18 cellular contexts compared by ENCODE assay signal in the genomic region with DNA sequence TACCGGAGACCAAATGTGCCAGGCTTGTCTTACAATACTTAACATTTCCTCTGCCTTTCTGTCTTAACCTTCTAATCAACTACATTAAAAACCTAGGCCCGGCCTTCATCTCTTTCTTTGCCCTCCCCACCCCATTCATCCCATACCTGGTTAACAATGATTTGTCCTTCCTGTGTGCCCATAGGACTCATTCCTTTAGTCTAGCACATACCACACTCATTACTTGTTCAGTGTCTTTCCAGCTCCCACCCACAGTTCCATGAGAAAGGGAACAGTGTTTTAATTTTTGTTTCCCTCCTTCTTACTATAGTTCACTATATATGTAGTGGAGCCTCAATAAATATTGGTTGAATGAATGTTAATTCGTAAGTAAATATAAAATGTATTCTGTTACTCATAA. TPM values are rescaled to one million over a fixed set of nuclear protein-coding genes. Genes with fewer than 3 reads are reported as not detected.
DNase-seq lines count a peak whose midpoint lies in the region; ATAC-seq and TF ChIP-seq lines count a peak whose summit lies in the region.
"Had no signal": no experiment of that assay in that cellular context is flagged by ENCODE, and none has a peak within 500 bp of the region (broad histone marks: within the 10 kb centered on the region; RNA-seq: fewer than 3 reads in every experiment).

No MANE protein-coding gene starts in this region.

- peak overlapping the region; percentile 3 for H3K27ac Mint-ChIP-seq in activated CD8-positive, alpha-beta T cell treated with anti-CD3 and anti-CD28 coated beads for 36 hours
- no peak overlapping the region for H3K27ac Mint-ChIP-seq in activated CD8-positive, alpha-beta T cell treated with anti-CD3 and anti-CD28 coated beads, Interleukin-2, amount 10 ng/mL, durations not matched to agents 7 days and 5 days
- no peak overlapping the region for H3K27ac Mint-ChIP-seq in stimulated activated effector memory CD8-positive, alpha-beta T cell treated with anti-CD3 and anti-CD28 coated beads, Interleukin-12 subunit alpha, Interleukin-12 subunit beta, amount 100 ng/mL, for 72 hours

- no peak for TF ChIP-seq CTCF in activated CD8-positive, alpha-beta T cell treated with anti-CD3 and anti-CD28 coated beads for 36 hours (IDR thresholded peaks at IDR 0.05)
- no peak for TF ChIP-seq CTCF in foreskin keratinocyte (conservative IDR thresholded peaks at IDR 0.05)
- no peak for TF ChIP-seq CTCF in left ventricle myocardium inferior (IDR thresholded peaks at IDR 0.05; ENCODE audit: borderline replicate concordance)

- no peak overlapping the region for H3K9ac ChIP-seq in SK-N-MC (ENCODE audit: insufficient read length)

- peaks cover 32% of the 10 kb centered on the region for H3K4me1 Mint-ChIP-seq in activated CD8-positive, alpha-beta T cell treated with anti-CD3 and anti-CD28 coated beads for 36 hours (ENCODE audit: low read depth)
- H3K4me1 Mint-ChIP-seq in activated CD8-positive, alpha-beta T cell treated with anti-CD3 and anti-CD28 coated beads, Interleukin-2, amount 10 ng/mL, durations not matched to agents 7 days and 5 days (ENCODE audit: low read depth): peaks cover 28% of the 10 kb centered on the region
- peaks cover 42% of the 10 kb centered on the region for H3K4me1 Mint-ChIP-seq in stimulated activated effector memory CD8-positive, alpha-beta T cell treated with anti-CD3 and anti-CD28 coated beads, Interleukin-12 subunit alpha, Interleukin-12 subunit beta, amount 100 ng/mL, for 72 hours

- peaks cover 21% of the 10 kb centered on the region for H3K4me1 ChIP-seq in foreskin keratinocyte
- H3K4me1 ChIP-seq in left ventricle myocardium inferior: peaks cover 32% of the 10 kb centered on the region

- H3K9me3 ChIP-seq in SK-N-MC (ENCODE audit: low read depth, low read length): no peaks in the 10 kb centered on the region
- H3K9me3 ChIP-seq in left ventricle myocardium inferior (replicated peaks): no peaks in the 10 kb centered on the region
- H3K9me3 ChIP-seq: A549, upper lobe of right lung had no signal

- CTCF ChIA-PET in activated CD8-positive, alpha-beta T cell treated with anti-CD3 and anti-CD28 coated beads for 36 hours (lab: Charles Lee): interaction anchor here (2.2 to 3.3 kb wide), 3 partner anchors 7 to 13 kb away, joined by 6 to 26 read pairs (median 17); no protein-coding TSS in a partner anchor
- CTCF ChIA-PET in activated CD8-positive, alpha-beta T cell treated with anti-CD3 and anti-CD28 coated beads, Interleukin-2, amount 10 ng/mL, durations not matched to agents 7 days and 5 days (lab: Charles Lee): interaction anchor here (7.1 kb wide), 1 partner anchor 14 kb away, joined by 41 read pairs; no protein-coding TSS in a partner anchor

- intact Hi-C loops in activated CD8-positive, alpha-beta T cell treated with anti-CD3 and anti-CD28 coated beads for 36 hours (cut with micrococcal nuclease): no loop called here
- intact Hi-C loops in left ventricle myocardium inferior (cut with micrococcal nuclease): no loop called here

- ATAC-seq in activated CD8-positive, alpha-beta T cell treated with anti-CD3 and anti-CD28 coated beads for 36 hours: no peak
- no peak for ATAC-seq in activated CD8-positive, alpha-beta T cell treated with anti-CD3 and anti-CD28 coated beads, Interleukin-2, amount 10 ng/mL, durations not matched to agents 7 days and 5 days
- ATAC-seq in foreskin keratinocyte (no peak), HG03175 (IDR thresholded peaks at IDR 0.05; ENCODE audit: unreplicated experiment) (no peak)
- no peak for ATAC-seq in stimulated activated effector memory CD8-positive, alpha-beta T cell treated with anti-CD3 and anti-CD28 coated beads, Interleukin-12 subunit alpha, Interleukin-12 subunit beta, amount 100 ng/mL, for 72 hours
- ATAC-seq: A549, upper lobe of right lung had no signal

- H3K27me3 ChIP-seq in foreskin keratinocyte: no peaks in the 10 kb centered on the region
- no peaks in the 10 kb centered on the region for H3K27me3 ChIP-seq in left ventricle myocardium inferior (ENCODE audit: low read depth)
- H3K27me3 ChIP-seq: upper lobe of right lung had no signal

- peak overlapping the region; percentile 4 for H3K4me3 Mint-ChIP-seq in activated CD8-positive, alpha-beta T cell treated with anti-CD3 and anti-CD28 coated beads for 36 hours
- H3K4me3 Mint-ChIP-seq in activated CD8-positive, alpha-beta T cell treated with anti-CD3 and anti-CD28 coated beads, Interleukin-2, amount 10 ng/mL, durations not matched to agents 7 days and 5 days: no peak overlapping the region
- H3K4me3 Mint-ChIP-seq in stimulated activated effector memory CD8-positive, alpha-beta T cell treated with anti-CD3 and anti-CD28 coated beads, Interleukin-12 subunit alpha, Interleukin-12 subunit beta, amount 100 ng/mL, for 72 hours: peak overlapping the region; percentile 91

- H3K9me3 Mint-ChIP-seq in activated CD8-positive, alpha-beta T cell treated with anti-CD3 and anti-CD28 coated beads for 36 hours: no peaks in the 10 kb centered on the region
- no peaks in the 10 kb centered on the region for H3K9me3 Mint-ChIP-seq in activated CD8-positive, alpha-beta T cell treated with anti-CD3 and anti-CD28 coated beads, Interleukin-2, amount 10 ng/mL, durations not matched to agents 7 days and 5 days (ENCODE audit: insufficient read depth)
- H3K9me3 Mint-ChIP-seq in stimulated activated effector memory CD8-positive, alpha-beta T cell treated with anti-CD3 and anti-CD28 coated beads, Interleukin-12 subunit alpha, Interleukin-12 subunit beta, amount 100 ng/mL, for 72 hours: no peaks in the 10 kb centered on the region

- H3K4me3 ChIP-seq in SK-N-MC (0 out of 2 replicates have a peak overlapping the region, but pooled peaks have one; percentile 6), left ventricle myocardium inferior (no peak overlapping the region)
- H3K4me3 ChIP-seq: A549, upper lobe of right lung had no signal

- H3K36me3 ChIP-seq in SK-N-MC (ENCODE audit: insufficient read depth, low read length): peaks cover 43% of the 10 kb centered on the region
- peaks cover 34% of the 10 kb centered on the region for H3K36me3 ChIP-seq in left ventricle myocardium inferior

- H3K27ac ChIP-seq in SK-N-MC (no peak overlapping the region), foreskin keratinocyte (peak overlapping the region; percentile 3), left ventricle myocardium inferior (replicated peaks) (no peak overlapping the region)
- H3K27ac ChIP-seq: A549, upper lobe of right lung had no signal

- no peak for DNase-seq in activated CD8-positive, alpha-beta T cell treated with anti-CD3 and anti-CD28 coated beads for 36 hours
- DNase-seq in activated CD8-positive, alpha-beta T cell treated with anti-CD3 and anti-CD28 coated beads, Interleukin-2, amount 10 ng/mL, durations not matched to agents 7 days and 5 days: no peak
- DNase-seq in SK-N-MC (ENCODE audit: low read depth, low spot score): no peak
- peak in 1 of 2 donors; percentile 63 for DNase-seq in foreskin keratinocyte
- peak in 1 of 2 donors; percentile 32 for DNase-seq in stimulated activated effector memory CD8-positive, alpha-beta T cell treated with anti-CD3 and anti-CD28 coated beads, Interleukin-12 subunit alpha, Interleukin-12 subunit beta, amount 100 ng/mL, for 72 hours (ENCODE audit: low spot score in 2 of 2)
- DNase-seq in NCI-H187 treated with DMSO at 0.1 percent for 48 hours (lab: John Stamatoyannopoulos, UW): no peak
- no peak for DNase-seq in left ventricle myocardium inferior
- DNase-seq: DMS 273 treated with DMSO at 0.1 percent for 48 hours, KBM-7, kidney glomerular epithelial cell, NCI-H1930, SW 1271, upper lobe of right lung had no signal

- H3K27me3 Mint-ChIP-seq in activated CD8-positive, alpha-beta T cell treated with anti-CD3 and anti-CD28 coated beads for 36 hours: no peaks in the 10 kb centered on the region
- H3K27me3 Mint-ChIP-seq in activated CD8-positive, alpha-beta T cell treated with anti-CD3 and anti-CD28 coated beads, Interleukin-2, amount 10 ng/mL, durations not matched to agents 7 days and 5 days (ENCODE audit: low read depth): peaks cover 4% of the 10 kb centered on the region

- POLR2A ChIA-PET in activated CD8-positive, alpha-beta T cell treated with anti-CD3 and anti-CD28 coated beads for 36 hours (lab: Charles Lee): no interaction called here
- POLR2A ChIA-PET in activated CD8-positive, alpha-beta T cell treated with anti-CD3 and anti-CD28 coated beads, Interleukin-2, amount 10 ng/mL, durations not matched to agents 7 days and 5 days (lab: Charles Lee): interaction anchor here (4.5 kb wide), 1 partner anchor 31 kb away, joined by 80 read pairs; a partner anchor contains a TSS

- peaks cover 44% of the 10 kb centered on the region for H3K36me3 Mint-ChIP-seq in activated CD8-positive, alpha-beta T cell treated with anti-CD3 and anti-CD28 coated beads for 36 hours (ENCODE audit: low read depth)
- peaks cover 38% of the 10 kb centered on the region for H3K36me3 Mint-ChIP-seq in activated CD8-positive, alpha-beta T cell treated with anti-CD3 and anti-CD28 coated beads, Interleukin-2, amount 10 ng/mL, durations not matched to agents 7 days and 5 days (ENCODE audit: low read depth)
- peaks cover 55% of the 10 kb centered on the region for H3K36me3 Mint-ChIP-seq in stimulated activated effector memory CD8-positive, alpha-beta T cell treated with anti-CD3 and anti-CD28 coated beads, Interleukin-12 subunit alpha, Interleukin-12 subunit beta, amount 100 ng/mL, for 72 hours

RNA-seq across cellular contexts. Expression of a gene that starts 2.4 kb away (rescaled TPM):
- 10 to 100 TPM; 14.5 to 16.9 TPM for total RNA-seq in activated CD8-positive, alpha-beta T cell treated with anti-CD3 and anti-CD28 coated beads for 36 hours
- total RNA-seq in activated CD8-positive, alpha-beta T cell treated with anti-CD3 and anti-CD28 coated beads, Interleukin-2, amount 10 ng/mL, durations not matched to agents 7 days and 5 days: 10 to 100 TPM; 10.0 to 10.2 TPM
- total RNA-seq in foreskin keratinocyte (22.7 and 23.8 TPM in 2 replicates), left ventricle myocardium inferior (15.0 TPM)
- polyA plus RNA-seq in foreskin keratinocyte: 14.2 and 18.6 TPM in 2 replicates

RNA-seq across cellular contexts. Expression of a gene that starts 32.7 kb away (rescaled TPM):
- total RNA-seq in activated CD8-positive, alpha-beta T cell treated with anti-CD3 and anti-CD28 coated beads for 36 hours: 10 to 100 TPM; 32.8 to 34.3 TPM
- total RNA-seq in activated CD8-positive, alpha-beta T cell treated with anti-CD3 and anti-CD28 coated beads, Interleukin-2, amount 10 ng/mL, durations not matched to agents 7 days and 5 days: 10 to 100 TPM; 35.6 to 38.0 TPM
- total RNA-seq in foreskin keratinocyte (29.2 and 29.7 TPM in 2 replicates), left ventricle myocardium inferior (25.0 TPM)
- 7.9 and 9.6 TPM in 2 replicates for polyA plus RNA-seq in foreskin keratinocyte

RNA-seq across cellular contexts. Expression of a gene that starts 46.0 kb away (rescaled TPM):
- total RNA-seq in activated CD8-positive, alpha-beta T cell treated with anti-CD3 and anti-CD28 coated beads for 36 hours: not detected
- not detected for total RNA-seq in activated CD8-positive, alpha-beta T cell treated with anti-CD3 and anti-CD28 coated beads, Interleukin-2, amount 10 ng/mL, durations not matched to agents 7 days and 5 days
- total RNA-seq in foreskin keratinocyte (not detected in 2 replicates), left ventricle myocardium inferior (not detected)
- polyA plus RNA-seq in foreskin keratinocyte: 0.03 TPM in 1 of 2 replicates, not detected in the other
- total RNA-seq: frontal cortex, myocyte, skeletal muscle tissue, upper lobe of right lung had no signal
- polyA plus RNA-seq: A549 had no signal
